In the genomic region with DNA sequence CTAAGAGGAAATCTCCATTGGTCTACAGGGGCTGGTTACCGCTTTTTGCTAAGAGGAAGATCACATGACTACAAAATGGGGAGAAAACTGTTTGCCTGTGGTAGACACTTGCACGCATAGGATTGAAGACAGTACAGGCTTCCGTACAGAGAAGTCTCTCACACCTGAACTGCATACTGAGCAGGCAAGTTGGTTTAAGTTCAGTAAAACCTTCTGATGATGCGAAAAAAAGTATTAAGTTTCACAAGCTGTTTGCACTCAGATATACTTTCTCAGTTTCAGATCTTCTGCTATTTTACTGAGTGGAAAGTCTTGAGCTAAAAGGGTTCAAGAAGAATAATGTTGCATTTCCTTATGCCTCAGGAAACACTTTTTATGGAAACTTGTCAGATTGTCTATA, we compare ENCODE assay signal across 14 cellular contexts.
"Had no signal": no experiment of that assay in that cellular context is flagged by ENCODE, and none has a peak within 500 bp of the region (broad histone marks: within the 10 kb centered on the region; RNA-seq: fewer than 3 reads in every experiment).

No MANE protein-coding gene starts in this region.

- H3K9ac ChIP-seq: neural progenitor cell had no signal

- H3K4me3 ChIP-seq: esophagus muscularis mucosa, neural progenitor cell, psoas muscle, right lobe of liver, smooth muscle cell, upper lobe of left lung had no signal

- H3K9me3 ChIP-seq: esophagus muscularis mucosa, psoas muscle, right lobe of liver, upper lobe of left lung had no signal

- H3K27ac ChIP-seq: brain microvascular endothelial cell, esophagus muscularis mucosa, neural progenitor cell, psoas muscle, right lobe of liver, upper lobe of left lung had no signal

- ATAC-seq: left lobe of liver; psoas muscle; right lobe of liver; stimulated activated naive CD8-positive, alpha-beta T cell treated with anti-CD3 and anti-CD28 coated beads, Interleukin-15, Interleukin-2, amounts not matched to agents 100 U/mL and 50 U/mL, for 24 hours had no signal

- H2AFZ ChIP-seq: neural progenitor cell had no signal

- H3K4me2 ChIP-seq: neural progenitor cell, smooth muscle cell had no signal

- H3K27me3 ChIP-seq: brain microvascular endothelial cell, esophagus muscularis mucosa, neural progenitor cell, right lobe of liver, upper lobe of left lung had no signal

- DNase-seq: activated CD4-positive, alpha-beta T cell treated with anti-CD3 and anti-CD28 coated beads, Interleukin-2, amount 50 U/mL, for 1 hour; activated naive CD4-positive, alpha-beta T cell; activated naive CD8-positive, alpha-beta T cell treated with anti-CD3 and anti-CD28 coated beads, Interleukin-2, amount 10 ng/mL, durations not matched to agents 7 days and 5 days; brain microvascular endothelial cell; cortex of kidney; effector CD4-positive, alpha-beta T cell; psoas muscle; right lobe of liver; stimulated activated naive CD8-positive, alpha-beta T cell treated with anti-CD3 and anti-CD28 coated beads, Interleukin-15, Interleukin-2, amounts not matched to agents 100 U/mL and 50 U/mL, for 24 hours; upper lobe of left lung had no signal

- H3K36me3 ChIP-seq: brain microvascular endothelial cell, esophagus muscularis mucosa, neural progenitor cell, right lobe of liver, upper lobe of left lung had no signal

- H3K4me1 ChIP-seq: esophagus muscularis mucosa, neural progenitor cell, psoas muscle, right lobe of liver, upper lobe of left lung had no signal
